In the genomic region with DNA sequence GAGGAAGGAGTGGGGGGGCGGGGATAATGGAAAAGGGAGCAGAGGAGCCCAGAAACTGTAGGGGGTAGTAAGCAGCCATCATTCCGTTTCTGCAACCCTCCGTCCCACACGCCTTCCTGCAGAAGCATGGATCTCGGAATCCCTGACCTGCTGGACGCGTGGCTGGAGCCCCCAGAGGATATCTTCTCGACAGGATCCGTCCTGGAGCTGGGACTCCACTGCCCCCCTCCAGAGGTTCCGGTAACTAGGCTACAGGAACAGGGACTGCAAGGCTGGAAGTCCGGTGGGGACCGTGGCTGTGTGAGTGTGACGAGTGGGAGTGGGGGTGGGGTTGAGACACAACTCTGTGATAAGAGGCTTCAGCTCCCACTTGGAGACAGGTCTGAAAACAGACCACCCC, we compare ENCODE assay signal across 8 cellular contexts. TPM values are rescaled to one million over a fixed set of nuclear protein-coding genes. Genes with fewer than 3 reads are reported as not detected.
DNase-seq lines count a peak whose midpoint lies in the region; ATAC-seq and TF ChIP-seq lines count a peak whose summit lies in the region.

No MANE protein-coding gene starts in this region.

- peaks cover 47% of the 10 kb centered on the region for H3K4me1 Mint-ChIP-seq in activated naive CD4-positive, alpha-beta T cell treated with anti-CD3 and anti-CD28 coated beads, Interleukin-2, amount 50 U/mL, for 24 hours

- intact Hi-C loops in ascending aorta (cut with DNase I) = no loop called here
- intact Hi-C loops in lower lobe of right lung (cut with DNase I) = no loop called here
- intact Hi-C loops in upper lobe of right lung (cut with DNase I) = no loop called here

- peaks cover 0 to 6% of the 10 kb centered on the region in 2 donors for H3K36me3 ChIP-seq in ascending aorta
- peaks cover 9% of the 10 kb centered on the region for H3K36me3 ChIP-seq in lower lobe of right lung
- peaks cover 3% of the 10 kb centered on the region for H3K36me3 ChIP-seq in upper lobe of right lung

- H3K27ac Mint-ChIP-seq in activated naive CD4-positive, alpha-beta T cell treated with anti-CD3 and anti-CD28 coated beads, Interleukin-2, amount 50 U/mL, for 24 hours = no peak overlapping the region

- TF ChIP-seq CTCF in ascending aorta (IDR thresholded peaks at IDR 0.05) = no peak
- TF ChIP-seq CTCF in lower lobe of right lung (IDR thresholded peaks at IDR 0.05) = no peak
- TF ChIP-seq CTCF in upper lobe of right lung (IDR thresholded peaks at IDR 0.05) = no peak

- H3K4me1 ChIP-seq in ascending aorta (peaks cover 7 to 14% of the 10 kb centered on the region in 2 donors), lower lobe of right lung (peaks cover 34% of the 10 kb centered on the region), upper lobe of right lung (peaks cover 24% of the 10 kb centered on the region)

- no peak for ATAC-seq in lower lobe of right lung
- no peak for ATAC-seq in upper lobe of right lung

- DNase-seq in activated naive CD4-positive, alpha-beta T cell treated with Interleukin-2 at 50 U/mL for 16 hours = no peak
- no peak for DNase-seq in ascending aorta (ENCODE audit: low spot score in 2 of 2)
- no peak for DNase-seq in lower lobe of right lung
- no peak for DNase-seq in upper lobe of right lung
- no peak for DNase-seq in NCI-H2227 (lab: John Stamatoyannopoulos, UW; ENCODE audit: unreplicated experiment)
- no peak for DNase-seq in NOMO-1 (lab: John Stamatoyannopoulos, UW; ENCODE audit: unreplicated experiment in 2 of 2)
- DNase-seq in NCI-H510A treated with DMSO at 0.1 percent for 48 hours (lab: John Stamatoyannopoulos, UW) = no peak

- H3K4me3 Mint-ChIP-seq in activated naive CD4-positive, alpha-beta T cell treated with anti-CD3 and anti-CD28 coated beads, Interleukin-2, amount 50 U/mL, for 24 hours = peak overlapping the region; percentile 92

- H3K9me3 ChIP-seq in ascending aorta (no peaks in the 10 kb centered on the region), lower lobe of right lung (no peaks in the 10 kb centered on the region), upper lobe of right lung (no peaks in the 10 kb centered on the region)

- H3K36me3 Mint-ChIP-seq in activated naive CD4-positive, alpha-beta T cell treated with anti-CD3 and anti-CD28 coated beads, Interleukin-2, amount 50 U/mL, for 24 hours = peaks cover 4% of the 10 kb centered on the region

- H3K4me3 ChIP-seq in ascending aorta (peak overlapping the region; percentile 62 to 69), lower lobe of right lung (peak overlapping the region; percentile 73), upper lobe of right lung (peak overlapping the region; percentile 75)

- no peaks in the 10 kb centered on the region for H3K9me3 Mint-ChIP-seq in activated naive CD4-positive, alpha-beta T cell treated with anti-CD3 and anti-CD28 coated beads, Interleukin-2, amount 50 U/mL, for 24 hours

- H3K27me3 ChIP-seq in ascending aorta (no peaks in the 10 kb centered on the region), lower lobe of right lung (ENCODE audit: low read depth) (no peaks in the 10 kb centered on the region), upper lobe of right lung (no peaks in the 10 kb centered on the region)

- H3K27ac ChIP-seq in ascending aorta (no peak overlapping the region), lower lobe of right lung (peak overlapping the region; percentile 94), upper lobe of right lung (peak overlapping the region; percentile 24)

- no peaks in the 10 kb centered on the region for H3K27me3 Mint-ChIP-seq in activated naive CD4-positive, alpha-beta T cell treated with anti-CD3 and anti-CD28 coated beads, Interleukin-2, amount 50 U/mL, for 24 hours

RNA-seq across cellular contexts. Expression of gene CREB3L4, which starts 0.7 kb away (rescaled TPM):
- total RNA-seq in ascending aorta (6.3 TPM), lower lobe of right lung (12.2 TPM), upper lobe of right lung (10.5 TPM)

RNA-seq across cellular contexts. Expression of gene SLC39A1, which starts 5.1 kb away (rescaled TPM):
- total RNA-seq in ascending aorta (86.3 TPM), lower lobe of right lung (98.4 TPM), upper lobe of right lung (120 TPM)

RNA-seq across cellular contexts. Expression of gene JTB, which starts 9.1 kb away (rescaled TPM):
- total RNA-seq in ascending aorta = 166 TPM
- total RNA-seq in lower lobe of right lung = 121 TPM
- total RNA-seq in upper lobe of right lung = 129 TPM

RNA-seq across cellular contexts. Expression of gene CRTC2, which starts 10.0 kb away (rescaled TPM):
- total RNA-seq in ascending aorta = 10.1 TPM
- total RNA-seq in lower lobe of right lung = 55.8 TPM
- 52.7 TPM for total RNA-seq in upper lobe of right lung

RNA-seq across cellular contexts. Expression of gene RAB13, which starts 17.7 kb away (rescaled TPM):
- total RNA-seq in ascending aorta (10.0 TPM), lower lobe of right lung (103 TPM), upper lobe of right lung (103 TPM)

Comparison
In these comparisons a context has a peak if more than half of its experiments do, and no peak if none do; other contexts are left out.
1. H3K27ac ChIP-seq: peak in lower lobe of right lung (single experiment) and upper lobe of right lung (single experiment); none in ascending aorta (0 of 2).
2. Peak in every context shown above with its lines, with median percentiles within 50 percentile points of each other: H3K4me3 ChIP-seq.